11 cellular contexts compared by ENCODE assay signal in genomic region chr1:51423098-51423821, GRCh38.
A peak's percentile ranks its signal among the peaks of the same experiment; 100 is the strongest.
DNase-seq lines count a peak whose midpoint lies in the region; ATAC-seq and TF ChIP-seq lines count a peak whose summit lies in the region.
"Had no signal": no experiment of that assay in that cellular context is flagged by ENCODE, and none has a peak within 500 bp of the region (broad histone marks: within the 10 kb centered on the region; RNA-seq: fewer than 3 reads in every experiment).

No MANE protein-coding gene starts in this region.

- H2BK5ac ChIP-seq in mesenchymal stem cell (ENCODE audit: low read depth, low read length, poor library complexity, severe bottlenecking), result no peak overlapping the region

- H3K4ac ChIP-seq in mesenchymal stem cell (ENCODE audit: low read depth in 1 of 2, low read length in 2 of 2), result no peak overlapping the region

- H3K18ac ChIP-seq in mesenchymal stem cell (ENCODE audit: low read depth in 1 of 2, low read length in 2 of 2), result no peak overlapping the region

- no peaks in the 10 kb centered on the region for H3K9me3 ChIP-seq in HUES6 (ENCODE audit: control insufficient read depth, insufficient read depth, low read depth, low read length)
- H3K9me3 ChIP-seq in endodermal cell (ENCODE audit: control insufficient read depth, low read length), result peaks cover 4% of the 10 kb centered on the region
- no peaks in the 10 kb centered on the region for H3K9me3 ChIP-seq in mesenchymal stem cell (ENCODE audit: control insufficient read depth, low read length)

- no peak overlapping the region for H2BK120ac ChIP-seq in mesenchymal stem cell (ENCODE audit: low read depth, low read length)

- no peak overlapping the region for H3K14ac ChIP-seq in mesenchymal stem cell (ENCODE audit: low read length in 2 of 2)

- no peaks in the 10 kb centered on the region for H3K9me3 Mint-ChIP-seq in endodermal cell

- no peak overlapping the region for H4K91ac ChIP-seq in mesenchymal stem cell (ENCODE audit: low read length)

- H3K9ac ChIP-seq in HUES6 (ENCODE audit: low read length) (no peak overlapping the region), endodermal cell (ENCODE audit: extremely low read depth, low read length, poor library complexity, severe bottlenecking) (no peak overlapping the region), mesenchymal stem cell (ENCODE audit: low read length) (peak overlapping the region; percentile 70)

- no peak overlapping the region for H2AK5ac ChIP-seq in mesenchymal stem cell (ENCODE audit: low read length, severe bottlenecking)

- no peak overlapping the region for H3K4me2 ChIP-seq in mesenchymal stem cell (ENCODE audit: low read length, poor library complexity, severe bottlenecking)

- TF ChIP-seq CTCF in endodermal cell (conservative IDR thresholded peaks at IDR 0.05) (no peak), GM10266 (IDR thresholded peaks at IDR 0.05; ENCODE audit: control insufficient read depth, insufficient read depth, low read depth, missing control alignments) (no peak)

- ATAC-seq in HG02852 (IDR thresholded peaks at IDR 0.05; ENCODE audit: unreplicated experiment) (no peak), GM19328 (IDR thresholded peaks at IDR 0.05; ENCODE audit: unreplicated experiment) (no peak)

- peak overlapping the region; percentile 31 for H3K4me3 Mint-ChIP-seq in endodermal cell

- H3K27ac Mint-ChIP-seq in endodermal cell, result peak overlapping the region; percentile 83

- peaks cover 21% of the 10 kb centered on the region for H3K4me1 ChIP-seq in HUES6 (ENCODE audit: control insufficient read depth, insufficient read depth, low read length)
- peaks cover 2% of the 10 kb centered on the region for H3K4me1 ChIP-seq in endodermal cell (ENCODE audit: control insufficient read depth, insufficient read depth, low read length)
- H3K4me1 ChIP-seq in mesenchymal stem cell (ENCODE audit: control insufficient read depth, insufficient read depth, low read depth, low read length), result no peaks in the 10 kb centered on the region

- peaks cover 2% of the 10 kb centered on the region for H3K79me1 ChIP-seq in mesenchymal stem cell (replicated peaks; ENCODE audit: low read length, poor library complexity, severe bottlenecking)

- no peaks in the 10 kb centered on the region for H3K27me3 ChIP-seq in HUES6 (ENCODE audit: control insufficient read depth, insufficient read depth, low read length)
- H3K27me3 ChIP-seq in endodermal cell (ENCODE audit: control insufficient read depth, insufficient read depth, low read length, poor library complexity, severe bottlenecking), result no peaks in the 10 kb centered on the region
- no peaks in the 10 kb centered on the region for H3K27me3 ChIP-seq in mesenchymal stem cell (ENCODE audit: control insufficient read depth in 1 of 2, insufficient read depth in 1 of 2, low read length in 2 of 2)

- WGBS in endodermal cell (ENCODE audit: insufficient coverage in 1 of 2, insufficient read length in 1 of 2), 2 experiments, result 47 to 48% methylated on average over 7 of the region's 7 CpGs
- 72% methylated on average over 7 of the region's 7 CpGs for WGBS in mesenchymal stem cell

- no peaks in the 10 kb centered on the region for H3K27me3 Mint-ChIP-seq in endodermal cell (ENCODE audit: insufficient read depth)

- no peak overlapping the region for H2BK12ac ChIP-seq in mesenchymal stem cell (ENCODE audit: low read length in 2 of 2)

- no peak overlapping the region for H3K23ac ChIP-seq in mesenchymal stem cell (ENCODE audit: low read length in 2 of 2)

- DNase-seq in AG08395 (ENCODE audit: low spot score) (peak; percentile 42), endodermal cell (peak; percentile 52), mesenchymal stem cell (peak; percentile 57), GM10266 (ENCODE audit: extremely low spot score) (no peak), COLO668 (lab: John Stamatoyannopoulos, UW; ENCODE audit: unreplicated experiment) (no peak)
- DNase-seq: activated CD4-positive, CD25-positive, alpha-beta regulatory T cell treated with anti-CD3 and anti-CD28 coated beads, Interleukin-2, amount 50 U/mL, for 72 hours; COR-L47; stimulated activated CD4-positive, alpha-beta T cell treated with anti-CD3 and anti-CD28 coated beads, Interleukin-4, amount 100 ng/mL, for 4 hours had no signal

- peaks cover 20% of the 10 kb centered on the region for H3K36me3 Mint-ChIP-seq in endodermal cell (ENCODE audit: low read depth)

- no peak overlapping the region for H2BK15ac ChIP-seq in mesenchymal stem cell (ENCODE audit: low read depth, poor library complexity, severe bottlenecking)

- no peak overlapping the region for H4K8ac ChIP-seq in mesenchymal stem cell (ENCODE audit: low read length)

- H3K4me3 ChIP-seq in HUES6 (ENCODE audit: low read depth, low read length), result peak overlapping the region; percentile 9; the same call in 1 of the 2 replicates
- peak overlapping the region; percentile 48 for H3K4me3 ChIP-seq in endodermal cell (ENCODE audit: low read length)
- H3K4me3 ChIP-seq in mesenchymal stem cell (ENCODE audit: insufficient read depth in 1 of 2, low read depth in 1 of 2, low read length in 2 of 2), result peak overlapping the region in 1 of 2 experiments; percentile 35

- peak overlapping the region; percentile 41; the same call in 1 of the 2 replicates for H3K27ac ChIP-seq in HUES6 (ENCODE audit: low read depth, low read length)
- H3K27ac ChIP-seq in endodermal cell (ENCODE audit: low read depth, low read length), result no peak overlapping the region
- no peak overlapping the region for H3K27ac ChIP-seq in mesenchymal stem cell (ENCODE audit: low read length, poor library complexity, severe bottlenecking)

- no peak overlapping the region for H2AFZ ChIP-seq in mesenchymal stem cell (ENCODE audit: low read depth, low read length)

- H3K36me3 ChIP-seq in HUES6 (ENCODE audit: control insufficient read depth, insufficient read depth, low read length) (0 out of 2 replicates have a peak, but pooled peaks cover 4% of the 10 kb centered on the region), endodermal cell (ENCODE audit: control insufficient read depth, insufficient read depth, low read length) (peaks cover 35% of the 10 kb centered on the region), mesenchymal stem cell (ENCODE audit: control insufficient read depth in 1 of 2, insufficient read depth in 2 of 2, low read depth in 1 of 2, low read length in 2 of 2) (peaks cover 0 to 53% of the 10 kb centered on the region in 2 experiments)

- H3K4me1 Mint-ChIP-seq in endodermal cell, result peaks cover 17% of the 10 kb centered on the region

Comparison
In these comparisons a context has a peak if more than half of its experiments do, and no peak if none do; other contexts are left out.
1. DNase-seq: peak in AG08395 (single experiment), endodermal cell (single experiment) and mesenchymal stem cell (single experiment); none in GM10266 (single experiment) and COLO668 (single experiment).